Comparison of ENCODE assay signal across 10 cellular contexts in the genomic region with DNA sequence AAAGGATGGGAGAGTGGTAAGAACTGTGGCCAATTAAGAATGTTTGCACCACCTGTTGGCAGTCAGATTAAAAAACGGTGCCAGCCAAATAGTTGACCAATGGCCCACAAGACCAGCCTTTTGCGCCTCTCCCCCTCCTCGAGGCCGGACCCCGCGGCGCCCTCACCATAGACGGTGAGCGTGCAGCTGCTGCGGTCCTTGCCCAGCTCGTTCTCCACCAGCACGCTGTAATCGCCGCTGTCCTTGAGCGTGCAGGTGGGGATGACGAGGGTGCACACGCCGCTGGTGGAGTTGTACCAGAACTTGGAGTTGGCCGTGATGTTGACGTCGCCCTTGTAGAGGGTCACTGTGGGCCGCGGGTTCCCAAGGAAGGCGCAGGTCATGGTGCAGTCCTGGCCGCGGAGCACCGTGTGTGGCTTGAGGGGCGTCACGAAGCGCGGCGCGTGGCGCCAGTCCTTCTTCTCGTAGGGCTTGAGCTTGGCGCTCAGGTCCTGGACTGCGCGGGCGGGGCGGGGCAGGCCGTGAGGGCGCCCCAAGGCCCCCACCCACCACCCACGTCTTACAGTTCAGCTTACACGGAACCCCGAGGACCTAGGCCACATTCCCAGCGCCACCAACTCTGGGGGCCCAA. TPM values are rescaled to one million over a fixed set of nuclear protein-coding genes. Genes with fewer than 3 reads are reported as not detected.
DNase-seq lines count a peak whose midpoint lies in the region; ATAC-seq and TF ChIP-seq lines count a peak whose summit lies in the region.
"Had no signal": no experiment of that assay in that cellular context is flagged by ENCODE, and none has a peak within 500 bp of the region (broad histone marks: within the 10 kb centered on the region; RNA-seq: fewer than 3 reads in every experiment).

No MANE protein-coding gene starts in this region.

- TF ChIP-seq CTCF in spleen (IDR thresholded peaks at IDR 0.05 in 8 of 11, conservative IDR thresholded peaks at IDR 0.05 in 3 of 11): no peak

- H3K4me1 ChIP-seq in iPS DF 6.9 (ENCODE audit: control insufficient read depth, insufficient read depth, low read length) (peaks cover 2% of the 10 kb centered on the region), spleen (peaks cover 0 to 30% (median 22%) of the 10 kb centered on the region in 6 donors)

- H3K27ac ChIP-seq in iPS DF 6.9 (ENCODE audit: low read length): no peak overlapping the region
- peak overlapping the region in 7 of 8 donors; percentile 10 to 77 (median 70) for H3K27ac ChIP-seq in spleen

- H3K4me3 Mint-ChIP-seq in activated naive CD8-positive, alpha-beta T cell treated with anti-CD3 and anti-CD28 coated beads, Interleukin-2, amount 50 U/mL, for 24 hours: peak overlapping the region; percentile 49

- H3K27ac Mint-ChIP-seq in activated naive CD8-positive, alpha-beta T cell treated with anti-CD3 and anti-CD28 coated beads, Interleukin-2, amount 50 U/mL, for 24 hours: no peak overlapping the region

- no peak for TF ChIP-seq POLR2A in spleen (IDR thresholded peaks at IDR 0.05)

- H3K36me3 Mint-ChIP-seq in activated naive CD8-positive, alpha-beta T cell treated with anti-CD3 and anti-CD28 coated beads, Interleukin-2, amount 50 U/mL, for 24 hours (ENCODE audit: low read depth): no peaks in the 10 kb centered on the region

- DNase-seq in activated CD4-positive, CD25-positive, alpha-beta regulatory T cell treated with anti-CD3 and anti-CD28 coated beads, Interleukin-2, amount 50 U/mL, for 72 hours: no peak
- DNase-seq in activated naive CD8-positive, alpha-beta T cell treated with anti-CD3 and anti-CD28 coated beads, Interleukin-2, amount 50 U/mL, for 24 hours: peak; percentile 33
- no peak for DNase-seq in iPS DF 6.9 (ENCODE audit: low read depth, low spot score)
- peak; percentile 86 for DNase-seq in spleen
- no peak for DNase-seq in RPMI8226
- no peak for DNase-seq in EL
- DNase-seq in NCI-H187 treated with DMSO at 0.1 percent for 48 hours (lab: John Stamatoyannopoulos, UW): no peak
- DNase-seq: DND-41 had no signal

- WGBS in iPS DF 6.9 (ENCODE audit: insufficient coverage, insufficient read length): no CpG with 5 or more reads among the region's 46 CpGs
- 2 to 5% (median 3%) methylated on average over 12 to 46 of the region's 46 CpGs for WGBS in spleen, 5 donors

- intact Hi-C loops in spleen (cut with DNase I; ENCODE audit: low total_unique reads): no loop called here

- no peaks in the 10 kb centered on the region for H3K27me3 Mint-ChIP-seq in activated naive CD8-positive, alpha-beta T cell treated with anti-CD3 and anti-CD28 coated beads, Interleukin-2, amount 50 U/mL, for 24 hours

- H3K9me3 ChIP-seq in iPS DF 6.9 (ENCODE audit: control insufficient read depth, insufficient read depth, low read length): no peaks in the 10 kb centered on the region
- H3K9me3 ChIP-seq in spleen: no peaks in the 10 kb centered on the region

- H3K9me3 Mint-ChIP-seq in activated naive CD8-positive, alpha-beta T cell treated with anti-CD3 and anti-CD28 coated beads, Interleukin-2, amount 50 U/mL, for 24 hours: no peaks in the 10 kb centered on the region

- ATAC-seq in activated CD4-positive, CD25-positive, alpha-beta regulatory T cell treated with anti-CD3 and anti-CD28 coated beads, Interleukin-2, amount 50 U/mL, for 24 hours: peak; percentile 39 to 61
- ATAC-seq in activated naive CD8-positive, alpha-beta T cell treated with anti-CD3 and anti-CD28 coated beads, Interleukin-2, amount 50 U/mL, for 24 hours: peak; percentile 29

- H3K36me3 ChIP-seq in iPS DF 6.9 (ENCODE audit: control insufficient read depth, insufficient read depth, low read length) (no peaks in the 10 kb centered on the region), spleen (peaks cover 0 to 20% (median 0%) of the 10 kb centered on the region in 6 donors)

- H3K4me1 Mint-ChIP-seq in activated naive CD8-positive, alpha-beta T cell treated with anti-CD3 and anti-CD28 coated beads, Interleukin-2, amount 50 U/mL, for 24 hours: peaks cover 22% of the 10 kb centered on the region

- H3K27me3 ChIP-seq in iPS DF 6.9 (ENCODE audit: control insufficient read depth, insufficient read depth, low read length): no peaks in the 10 kb centered on the region
- peaks cover 0 to 16% (median 0%) of the 10 kb centered on the region in 7 donors for H3K27me3 ChIP-seq in spleen (replicated peaks in 1 of 7)

- peak overlapping the region; percentile 72; the same call in 1 of the 2 replicates for H3K4me3 ChIP-seq in iPS DF 6.9 (ENCODE audit: low read length)
- peak overlapping the region; percentile 27 to 68 (median 38) for H3K4me3 ChIP-seq in spleen

RNA-seq across cellular contexts. Expression of gene TMEM86A, which starts 7.2 kb away (rescaled TPM):
- total RNA-seq in spleen: 10 to 100 TPM in 5 of 7 donors, 1 to 10 TPM in 2; 5.1 to 25.0 (median 17.0) TPM
- polyA plus RNA-seq in spleen: 1 to 10 TPM in 2 of 3 donors, under 1 TPM in 1; 0.98 to 2.4 (median 2.0) TPM

RNA-seq across cellular contexts. Expression of gene IGSF22, which starts 20.2 kb away (rescaled TPM):
- total RNA-seq in spleen: 1 to 10 TPM in 2 of 7 donors, under 1 TPM in 3, not detected in 2; 0.12 to 3.2 (median 0.28) TPM
- 1 to 10 TPM in 1 of 3 donors, under 1 TPM in 2; 0.54 to 1.2 (median 0.61) TPM for polyA plus RNA-seq in spleen
- total RNA-seq: RPMI7951 had no signal

Comparison
In these comparisons a context has a peak if more than half of its experiments do, and no peak if none do; other contexts are left out.
1. DNase-seq: peak in activated naive CD8-positive, alpha-beta T cell treated with anti-CD3 and anti-CD28 coated beads, Interleukin-2, amount 50 U/mL, for 24 hours (single experiment) and spleen (single experiment); none in activated CD4-positive, CD25-positive, alpha-beta regulatory T cell treated with anti-CD3 and anti-CD28 coated beads, Interleukin-2, amount 50 U/mL, for 72 hours (single experiment), iPS DF 6.9 (single experiment), RPMI8226 (single experiment), EL (single experiment) and NCI-H187 treated with DMSO at 0.1 percent for 48 hours (single experiment).